In the genomic region with DNA sequence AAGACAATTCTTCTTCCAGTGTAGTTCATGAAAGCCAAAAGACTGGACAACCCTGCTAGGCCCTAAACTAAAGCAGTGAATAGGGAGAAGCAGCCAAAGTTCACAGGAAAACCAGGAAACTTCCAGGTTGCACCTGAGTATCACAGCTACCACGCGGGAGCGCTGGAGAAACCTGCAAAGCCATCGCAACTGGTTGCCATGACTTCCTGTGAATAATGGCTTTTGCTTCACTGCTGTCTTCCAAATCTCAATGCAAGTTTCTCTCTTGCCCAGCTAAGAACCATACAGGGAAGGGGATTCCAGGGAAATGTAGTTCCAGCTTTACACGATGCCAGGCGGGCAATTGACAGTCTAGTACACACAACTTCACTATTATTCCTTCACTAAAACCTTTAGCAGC, we compare ENCODE assay signal across 22 cellular contexts.
"Had no signal": no experiment of that assay in that cellular context is flagged by ENCODE, and none has a peak within 500 bp of the region (broad histone marks: within the 10 kb centered on the region; RNA-seq: fewer than 3 reads in every experiment).

No MANE protein-coding gene starts in this region.

- H3K4me1 ChIP-seq: esophagus squamous epithelium, gastroesophageal sphincter, heart right ventricle had no signal

- DNase-seq: activated CD4-positive, alpha-beta memory T cell treated with anti-CD3 and anti-CD28 coated beads, Interleukin-2, amount 10 ng/mL, durations not matched to agents 7 days and 5 days; activated CD4-positive, alpha-beta T cell treated with anti-CD3 and anti-CD28 coated beads for 1 hour; activated CD4-positive, alpha-beta T cell treated with anti-CD3 and anti-CD28 coated beads for 4 hours; activated CD4-positive, alpha-beta T cell treated with anti-CD3 and anti-CD28 coated beads, Interleukin-2, amount 10 ng/mL, durations not matched to agents 7 days and 5 days; activated CD4-positive, alpha-beta T cell treated with anti-CD3 and anti-CD28 coated beads, Interleukin-2, amount 50 U/mL, for 4 hours; activated effector memory CD4-positive, alpha-beta T cell treated with Interleukin-2 at 50 U/mL for 16 hours; activated gamma-delta T cell treated with Interleukin-2 at 50 U/mL for 16 hours; activated naive CD4-positive, alpha-beta T cell treated with anti-CD3 and anti-CD28 coated beads, Interleukin-2, amount 50 U/mL, for 16 hours; activated naive CD4-positive, alpha-beta T cell treated with Interleukin-2 at 50 U/mL for 16 hours; activated T-cell treated with anti-CD3 and anti-CD28 coated beads, Interleukin-2, amount 50 U/mL, for 4 hours; amniotic stem cell; anterior cingulate cortex; brain microvascular endothelial cell; dorsolateral prefrontal cortex; effector memory CD8-positive, alpha-beta T cell; esophagus squamous epithelium; foreskin melanocyte; heart right ventricle; T-helper 2 cell had no signal

- H3K36me3 ChIP-seq: brain microvascular endothelial cell, esophagus squamous epithelium, gastroesophageal sphincter, heart right ventricle had no signal

- H3K9me3 ChIP-seq: esophagus squamous epithelium, gastroesophageal sphincter, heart right ventricle had no signal

- H3K27ac ChIP-seq: brain microvascular endothelial cell, coronary artery, dorsolateral prefrontal cortex, epithelial cell of prostate, esophagus squamous epithelium, gastroesophageal sphincter, heart right ventricle had no signal

- H3K4me3 ChIP-seq: coronary artery, dorsolateral prefrontal cortex, esophagus squamous epithelium, gastroesophageal sphincter, heart right ventricle had no signal

- H3K27me3 ChIP-seq: brain microvascular endothelial cell, dorsolateral prefrontal cortex, esophagus squamous epithelium, gastroesophageal sphincter, heart right ventricle had no signal
